Comparison of ENCODE assay signal across 15 cellular contexts in genomic region chr1:182752077-182752826, GRCh38. TPM values are rescaled to one million over a fixed set of nuclear protein-coding genes. Genes with fewer than 3 reads are reported as not detected.
DNase-seq lines count a peak whose midpoint lies in the region; ATAC-seq, FAIRE-seq and TF ChIP-seq lines count a peak whose summit lies in the region.
"Had no signal": no experiment of that assay in that cellular context is flagged by ENCODE, and none has a peak within 500 bp of the region (broad histone marks: within the 10 kb centered on the region; RNA-seq: fewer than 3 reads in every experiment).

No MANE protein-coding gene starts in this region.

- DNase-seq in Daoy (ENCODE audit: low read depth): peak; percentile 54
- DNase-seq in astrocyte (ENCODE audit: low read depth): peak; percentile 94
- peak; percentile 16 for DNase-seq in left ventricle myocardium inferior
- peak; percentile 45 for DNase-seq in putamen (ENCODE audit: low spot score)
- no peak for DNase-seq in NCI-H1694 (lab: John Stamatoyannopoulos, UW)
- no peak for DNase-seq in activated naive CD8-positive, alpha-beta T cell treated with anti-CD3 and anti-CD28 coated beads, Interleukin-2, amount 50 U/mL, for 24 hours
- no peak for DNase-seq in spleen
- DNase-seq in SHP77 (lab: John Stamatoyannopoulos, UW): no peak
- DNase-seq: activated naive CD4-positive, alpha-beta T cell treated with anti-CD3 and anti-CD28 coated beads, Interleukin-2, amount 50 U/mL, for 16 hours; CD4-positive, alpha-beta T cell; erythroblast; GF-D8; H9; retina had no signal

- no peak for ATAC-seq in activated naive CD8-positive, alpha-beta T cell treated with anti-CD3 and anti-CD28 coated beads, Interleukin-2, amount 50 U/mL, for 24 hours

- H3K4me1 Mint-ChIP-seq in astrocyte (ENCODE audit: low read depth, unreplicated experiment): peaks cover 15% of the 10 kb centered on the region
- H3K4me1 Mint-ChIP-seq in activated naive CD8-positive, alpha-beta T cell treated with anti-CD3 and anti-CD28 coated beads, Interleukin-2, amount 50 U/mL, for 24 hours: no peaks in the 10 kb centered on the region

- H3K27ac ChIP-seq in astrocyte (ENCODE audit: low read depth, low read length) (peak overlapping the region; percentile 65), left ventricle myocardium inferior (replicated peaks) (peak overlapping the region; percentile 15), spleen (no peak overlapping the region)

- H3K27me3 ChIP-seq in astrocyte (ENCODE audit: insufficient read depth, low read length) (no peaks in the 10 kb centered on the region), left ventricle myocardium inferior (ENCODE audit: low read depth) (no peaks in the 10 kb centered on the region), spleen (replicated peaks in 1 of 7) (no peaks in the 10 kb centered on the region)

- 55 to 59% (median 55%) methylated on average over 10 of the region's 10 CpGs for WGBS in spleen, 5 donors

- H3K4me1 ChIP-seq in astrocyte (ENCODE audit: insufficient read depth, low read length) (peaks cover 13% of the 10 kb centered on the region), left ventricle myocardium inferior (peaks cover 17% of the 10 kb centered on the region), spleen (no peaks in the 10 kb centered on the region)

- TF ChIP-seq CTCF in astrocyte (IDR thresholded peaks at IDR 0.05; ENCODE audit: insufficient read depth, low read depth, low read length) (no peak), left ventricle myocardium inferior (IDR thresholded peaks at IDR 0.05; ENCODE audit: borderline replicate concordance) (no peak), spleen (IDR thresholded peaks at IDR 0.05 in 8 of 11, conservative IDR thresholded peaks at IDR 0.05 in 3 of 11) (no peak)

- no peaks in the 10 kb centered on the region for H3K27me3 Mint-ChIP-seq in astrocyte (ENCODE audit: low read depth, unreplicated experiment)
- peaks cover 32% of the 10 kb centered on the region for H3K27me3 Mint-ChIP-seq in activated naive CD8-positive, alpha-beta T cell treated with anti-CD3 and anti-CD28 coated beads, Interleukin-2, amount 50 U/mL, for 24 hours

- no peaks in the 10 kb centered on the region for H4K20me1 ChIP-seq in astrocyte (ENCODE audit: insufficient read depth, low read length)

- H3K36me3 Mint-ChIP-seq in astrocyte (ENCODE audit: low read depth, unreplicated experiment): no peaks in the 10 kb centered on the region
- H3K36me3 Mint-ChIP-seq in activated naive CD8-positive, alpha-beta T cell treated with anti-CD3 and anti-CD28 coated beads, Interleukin-2, amount 50 U/mL, for 24 hours (ENCODE audit: low read depth): no peaks in the 10 kb centered on the region

- no peak for FAIRE-seq in astrocyte (lab: Jason Lieb, UNC)
- FAIRE-seq: GM18507 had no signal

- peak overlapping the region; percentile 61 for H3K4me2 ChIP-seq in astrocyte (ENCODE audit: low read length)

- no peaks in the 10 kb centered on the region for H3K9me3 Mint-ChIP-seq in astrocyte (ENCODE audit: unreplicated experiment)
- H3K9me3 Mint-ChIP-seq in activated naive CD8-positive, alpha-beta T cell treated with anti-CD3 and anti-CD28 coated beads, Interleukin-2, amount 50 U/mL, for 24 hours: no peaks in the 10 kb centered on the region
- H3K9me3 Mint-ChIP-seq: CD4-positive, alpha-beta T cell; H9 had no signal

- H3K4me3 ChIP-seq in astrocyte (ENCODE audit: insufficient read depth, low read depth, low read length) (no peak overlapping the region), left ventricle myocardium inferior (no peak overlapping the region), spleen (no peak overlapping the region)

- intact Hi-C loops in left ventricle myocardium inferior (cut with micrococcal nuclease): no loop called here
- intact Hi-C loops in spleen (cut with DNase I; ENCODE audit: low total_unique reads): no loop called here

- H3K9me3 ChIP-seq in astrocyte (ENCODE audit: insufficient read depth, low read depth, low read length): no peaks in the 10 kb centered on the region
- H3K9me3 ChIP-seq in left ventricle myocardium inferior (replicated peaks): no peaks in the 10 kb centered on the region
- no peaks in the 10 kb centered on the region for H3K9me3 ChIP-seq in spleen

- no peak for TF ChIP-seq POLR2A in spleen (IDR thresholded peaks at IDR 0.05)

- no peak overlapping the region for H2AFZ ChIP-seq in astrocyte (ENCODE audit: low read depth, low read length)

- H3K27ac Mint-ChIP-seq in astrocyte (ENCODE audit: unreplicated experiment): no peak overlapping the region
- no peak overlapping the region for H3K27ac Mint-ChIP-seq in activated naive CD8-positive, alpha-beta T cell treated with anti-CD3 and anti-CD28 coated beads, Interleukin-2, amount 50 U/mL, for 24 hours
- H3K27ac Mint-ChIP-seq: CD4-positive, alpha-beta T cell; H9 had no signal

- H3K9ac ChIP-seq in astrocyte (ENCODE audit: low read length): peak overlapping the region; percentile 1

- H3K79me2 ChIP-seq in astrocyte (ENCODE audit: insufficient read depth, low read length): no peaks in the 10 kb centered on the region

- no peak overlapping the region for H3K4me3 Mint-ChIP-seq in astrocyte (ENCODE audit: unreplicated experiment)
- no peak overlapping the region for H3K4me3 Mint-ChIP-seq in activated naive CD8-positive, alpha-beta T cell treated with anti-CD3 and anti-CD28 coated beads, Interleukin-2, amount 50 U/mL, for 24 hours
- H3K4me3 Mint-ChIP-seq: CD4-positive, alpha-beta T cell; H9 had no signal

- H3K36me3 ChIP-seq in astrocyte (ENCODE audit: insufficient read depth, low read length) (no peaks in the 10 kb centered on the region), left ventricle myocardium inferior (no peaks in the 10 kb centered on the region), spleen (no peaks in the 10 kb centered on the region)

RNA-seq across cellular contexts. Expression of gene NPL, which starts 37.3 kb away (rescaled TPM):
- total RNA-seq in Daoy (2014; rRNA removed; shearing (Covaris generic)): 2.8 and 4.1 TPM in 2 replicates
- 3.3 TPM in 2 replicates for total RNA-seq in astrocyte
- 5.3 TPM for total RNA-seq in left ventricle myocardium inferior
- total RNA-seq in spleen: 10 to 100 TPM; 60.9 to 88.2 (median 71.0) TPM
- 10 to 100 TPM; 21.9 to 34.4 (median 30.2) TPM for polyA plus RNA-seq in spleen

Comparison
In these comparisons a context has a peak if more than half of its experiments do, and no peak if none do; other contexts are left out.
1. DNase-seq: peak in Daoy (single experiment), astrocyte (single experiment), left ventricle myocardium inferior (single experiment) and putamen (single experiment); none in NCI-H1694 (single experiment), activated naive CD8-positive, alpha-beta T cell treated with anti-CD3 and anti-CD28 coated beads, Interleukin-2, amount 50 U/mL, for 24 hours (single experiment), spleen (single experiment) and SHP77 (0 of 2).
2. H3K27ac ChIP-seq: peak in astrocyte (single experiment) and left ventricle myocardium inferior (single experiment); none in spleen (0 of 8).